13 cellular contexts compared by ENCODE assay signal in genomic region chr4:7323461-7323871, GRCh38.
DNase-seq lines count a peak whose midpoint lies in the region; ATAC-seq and TF ChIP-seq lines count a peak whose summit lies in the region.
"Had no signal": no experiment of that assay in that cellular context is flagged by ENCODE, and none has a peak within 500 bp of the region (broad histone marks: within the 10 kb centered on the region; RNA-seq: fewer than 3 reads in every experiment).

No MANE protein-coding gene starts in this region.

- H3K9me3 ChIP-seq in heart right ventricle = peaks cover 0 to 21% (median 11%) of the 10 kb centered on the region in 11 donors
- peaks cover 10% of the 10 kb centered on the region for H3K9me3 ChIP-seq in lower lobe of right lung
- peaks cover 2% of the 10 kb centered on the region for H3K9me3 ChIP-seq in aorta (ENCODE audit: control insufficient read depth, low read length)

- H3K27me3 ChIP-seq in heart right ventricle = peaks cover 0 to 4% (median 0%) of the 10 kb centered on the region in 7 donors
- no peaks in the 10 kb centered on the region for H3K27me3 ChIP-seq in lower lobe of right lung (ENCODE audit: low read depth)
- no peaks in the 10 kb centered on the region for H3K27me3 ChIP-seq in aorta (ENCODE audit: control insufficient read depth in 1 of 2, insufficient read depth in 2 of 2, low read length in 1 of 2)

- H3K36me3 ChIP-seq in heart right ventricle = no peaks in the 10 kb centered on the region
- no peaks in the 10 kb centered on the region for H3K36me3 ChIP-seq in lower lobe of right lung
- no peaks in the 10 kb centered on the region for H3K36me3 ChIP-seq in aorta (ENCODE audit: control insufficient read depth in 1 of 2, insufficient read depth in 2 of 2, low read length in 1 of 2)

- WGBS in heart right ventricle, 2 donors = 85 to 91% methylated on average over 5 of the region's 5 CpGs
- 94 to 95% methylated on average over 5 of the region's 5 CpGs for WGBS in aorta, 2 donors

- ATAC-seq in Right ventricle myocardium superior (ENCODE audit: poor library complexity) = no peak
- ATAC-seq in heart right ventricle = no peak
- ATAC-seq in lower lobe of right lung = no peak
- no peak for ATAC-seq in aorta (ENCODE audit: low FRiP score)

- DNase-seq in Right ventricle myocardium superior (peak; percentile 8), heart right ventricle (no peak), caudate nucleus (lab: John Stamatoyannopoulos, UW) (peak in 2 of 61 donors; percentile 26 to 70), lower lobe of right lung (peak; percentile 24), aorta (peak; percentile 16 to 26), NK-92 (lab: John Stamatoyannopoulos, UW; ENCODE audit: unreplicated experiment) (no peak), ACHN (no peak)
- no peak for DNase-seq in activated CD4-positive, alpha-beta T cell treated with anti-CD3 and anti-CD28 coated beads, Interleukin-2, amount 50 U/mL, for 1 hour
- DNase-seq: H9, IMR-90, NCI-H2029 treated with DMSO at 0.1 percent for 48 hours, SHP77 had no signal

- intact Hi-C loops in Right ventricle myocardium superior (cut with DNase I) (no loop called here), heart right ventricle (cut with DNase I) (loop anchor here in 1 of 10 donors (10.0 kb wide), 1 partner anchor 401 kb away; no protein-coding TSS in a partner anchor), lower lobe of right lung (cut with DNase I) (no loop called here), aorta (cut with DNase I) (no loop called here)

- no peak overlapping the region for H3K27ac ChIP-seq in heart right ventricle
- peak overlapping the region; percentile 71 for H3K27ac ChIP-seq in caudate nucleus (ENCODE audit: low read depth, low read length)
- H3K27ac ChIP-seq in lower lobe of right lung = no peak overlapping the region
- H3K27ac ChIP-seq in aorta (ENCODE audit: low read depth in 1 of 2, low read length in 2 of 2) = no peak overlapping the region
- H3K27ac ChIP-seq: KMS-11 had no signal

- no peak overlapping the region for H3K4me3 ChIP-seq in heart right ventricle
- no peak overlapping the region for H3K4me3 ChIP-seq in lower lobe of right lung
- no peak overlapping the region for H3K4me3 ChIP-seq in aorta (ENCODE audit: low read length in 2 of 2)

- peaks cover 0 to 2% (median 0%) of the 10 kb centered on the region in 9 donors for H3K4me1 ChIP-seq in heart right ventricle
- no peaks in the 10 kb centered on the region for H3K4me1 ChIP-seq in lower lobe of right lung
- no peaks in the 10 kb centered on the region for H3K4me1 ChIP-seq in aorta (ENCODE audit: control insufficient read depth in 1 of 2, insufficient read depth in 2 of 2, low read length in 2 of 2)

- TF ChIP-seq CTCF in heart right ventricle (IDR thresholded peaks at IDR 0.05) (no peak), lower lobe of right lung (IDR thresholded peaks at IDR 0.05) (no peak)

- in situ Hi-C loops in ACHN (cut with HindIII; ENCODE audit: low pct_ligation_motif_present, low pct_unique_long_range_greater_than_20kb, low sequenced_read_pairs) = no loop called here

Comparison
In these comparisons a context has a peak if more than half of its experiments do, and no peak if none do; other contexts are left out.
1. DNase-seq: peak in Right ventricle myocardium superior (single experiment), lower lobe of right lung (single experiment) and aorta (2 of 2); none in heart right ventricle (0 of 2), NK-92 (single experiment), ACHN (single experiment) and activated CD4-positive, alpha-beta T cell treated with anti-CD3 and anti-CD28 coated beads, Interleukin-2, amount 50 U/mL, for 1 hour (single experiment).